In genomic region chr12:105945935-105946334, GRCh38 we compare ENCODE assay signal across 16 cellular contexts.
"Had no signal": no experiment of that assay in that cellular context is flagged by ENCODE, and none has a peak within 500 bp of the region (broad histone marks: within the 10 kb centered on the region; RNA-seq: fewer than 3 reads in every experiment).

No MANE protein-coding gene starts in this region.

- H3K4me3 ChIP-seq: cardiac muscle cell, colonic mucosa, gastroesophageal sphincter, lung, neural progenitor cell, skin epidermis, stomach, thoracic aorta had no signal

- H3K4me1 ChIP-seq: colonic mucosa, gastroesophageal sphincter, neural progenitor cell, stomach had no signal

- H3K27me3 ChIP-seq: cardiac muscle cell, colonic mucosa, gastroesophageal sphincter, neural progenitor cell, stomach had no signal

- H3K27me3 Mint-ChIP-seq: activated naive CD8-positive, alpha-beta T cell treated with anti-CD3 and anti-CD28 coated beads, Interleukin-2, amount 10 ng/mL, durations not matched to agents 7 days and 5 days had no signal

- H3K36me3 ChIP-seq: cardiac muscle cell, colonic mucosa, gastroesophageal sphincter, neural progenitor cell, stomach, thoracic aorta had no signal

- H3K4me1 Mint-ChIP-seq: activated naive CD8-positive, alpha-beta T cell treated with anti-CD3 and anti-CD28 coated beads, Interleukin-2, amount 10 ng/mL, durations not matched to agents 7 days and 5 days had no signal

- H3K9me3 ChIP-seq: colonic mucosa, gastroesophageal sphincter, thoracic aorta had no signal

- ATAC-seq: activated CD8-positive, alpha-beta T cell treated with anti-CD3 and anti-CD28 coated beads for 36 hours; gastroesophageal sphincter had no signal

- DNase-seq: activated CD4-positive, alpha-beta T cell treated with anti-CD3 and anti-CD28 coated beads for 1 hour; activated CD8-positive, alpha-beta memory T cell treated with anti-CD3 and anti-CD28 coated beads, Interleukin-2, amount 50 U/mL, for 48 hours; activated CD8-positive, alpha-beta T cell treated with anti-CD3 and anti-CD28 coated beads for 36 hours; activated naive CD8-positive, alpha-beta T cell treated with anti-CD3 and anti-CD28 coated beads, Interleukin-2, amount 10 ng/mL, durations not matched to agents 7 days and 5 days; colonic mucosa; effector CD8-positive, alpha-beta T cell; kidney glomerular epithelial cell; stomach; T1000 had no signal

- H3K27ac Mint-ChIP-seq: activated CD8-positive, alpha-beta T cell treated with anti-CD3 and anti-CD28 coated beads for 36 hours; activated naive CD8-positive, alpha-beta T cell treated with anti-CD3 and anti-CD28 coated beads, Interleukin-2, amount 10 ng/mL, durations not matched to agents 7 days and 5 days had no signal

- H3K9me3 Mint-ChIP-seq: activated CD8-positive, alpha-beta T cell treated with anti-CD3 and anti-CD28 coated beads for 36 hours had no signal

- H3K4me3 Mint-ChIP-seq: activated CD8-positive, alpha-beta T cell treated with anti-CD3 and anti-CD28 coated beads for 36 hours; activated naive CD8-positive, alpha-beta T cell treated with anti-CD3 and anti-CD28 coated beads, Interleukin-2, amount 10 ng/mL, durations not matched to agents 7 days and 5 days; neural progenitor cell had no signal

- H3K27ac ChIP-seq: cardiac muscle cell, colonic mucosa, gastroesophageal sphincter, neural progenitor cell, parathyroid adenoma, skin epidermis, stomach had no signal

- H3K36me3 Mint-ChIP-seq: activated naive CD8-positive, alpha-beta T cell treated with anti-CD3 and anti-CD28 coated beads, Interleukin-2, amount 10 ng/mL, durations not matched to agents 7 days and 5 days; neural progenitor cell had no signal
